8 cellular contexts compared by ENCODE assay signal in genomic region chr13:99496322-99497142, GRCh38. TPM values are rescaled to one million over a fixed set of nuclear protein-coding genes. Genes with fewer than 3 reads are reported as not detected.
DNase-seq lines count a peak whose midpoint lies in the region; ATAC-seq and TF ChIP-seq lines count a peak whose summit lies in the region.

No MANE protein-coding gene starts in this region.

- intact Hi-C loops in PC-9 (cut with micrococcal nuclease; ENCODE audit: unreplicated experiment): loop anchor here (5.0 kb wide), 1 partner anchor 486 kb away; the partner anchor contains the start of gene ZIC2
- intact Hi-C loops in right cardiac atrium (cut with DNase I): no loop called here

- CTCF ChIA-PET in PC-9 (lab: Charles Lee): no interaction called here

- peaks cover 11% of the 10 kb centered on the region for H3K79me2 ChIP-seq in PC-9 (ENCODE audit: low read depth)

- peak; percentile 57 for ATAC-seq in GM18498 (IDR thresholded peaks at IDR 0.05; ENCODE audit: unreplicated experiment)
- ATAC-seq in HG02870 (IDR thresholded peaks at IDR 0.05; ENCODE audit: unreplicated experiment): peak; percentile 49
- ATAC-seq in right cardiac atrium: peak; percentile 16 to 44
- no peak for ATAC-seq in GM18909 (IDR thresholded peaks at IDR 0.05; ENCODE audit: poor library complexity, unreplicated experiment)

- H3F3A ChIP-seq in PC-9 (ENCODE audit: insufficient read depth, low read depth): peaks cover 37% of the 10 kb centered on the region

- H2AFZ ChIP-seq in PC-9: peak overlapping the region; percentile 90

- BruUV-seq in PC-9 (replicated peaks; lab: Mats Ljungman, UMichigan): no TSS peak

- H3K9me3 ChIP-seq in PC-9 (ENCODE audit: insufficient read depth, low read depth) (no peaks in the 10 kb centered on the region), right cardiac atrium (ENCODE audit: control insufficient read depth, low read length) (no peaks in the 10 kb centered on the region)

- H4K20me1 ChIP-seq in PC-9 (ENCODE audit: insufficient read depth): no peaks in the 10 kb centered on the region

- POLR2A ChIA-PET in PC-9 (lab: Charles Lee; ENCODE audit: unreplicated experiment): interaction anchor here (0.6 to 0.7 kb wide), 4 partner anchors 36 to 524 kb away, joined by 3 to 7 read pairs (median 5); no protein-coding TSS in a partner anchor

- peak; percentile 75 to 96 for DNase-seq in PC-9
- peak; percentile 88 for DNase-seq in activated effector memory CD4-positive, alpha-beta T cell treated with anti-CD3 and anti-CD28 coated beads, Interleukin-2, amount 50 U/mL, for 16 hours
- peak; percentile 44 to 68 (median 68) for DNase-seq in right cardiac atrium
- DNase-seq in stimulated activated CD4-positive, alpha-beta T cell treated with anti-CD3 and anti-CD28 coated beads, Interleukin-1b, Interleukin-23, amount 100 ng/mL, for 4 hours (ENCODE audit: low read depth in 2 of 2): peak; percentile 9 to 51
- no peak for DNase-seq in NCI-H1417 treated with DMSO at 0.1 percent for 48 hours (lab: John Stamatoyannopoulos, UW)

- H3K9me2 ChIP-seq in PC-9 (ENCODE audit: insufficient read depth): no peaks in the 10 kb centered on the region

- H3K36me3 ChIP-seq in PC-9 (ENCODE audit: low read depth): no peaks in the 10 kb centered on the region

- H3K27ac ChIP-seq in PC-9 (peak overlapping the region; percentile 74), right cardiac atrium (ENCODE audit: low read length) (peak overlapping the region; percentile 50)

- H3K27me3 ChIP-seq in PC-9 (ENCODE audit: insufficient read depth, low read depth): no peaks in the 10 kb centered on the region
- no peaks in the 10 kb centered on the region for H3K27me3 ChIP-seq in right cardiac atrium (ENCODE audit: control insufficient read depth, insufficient read depth)

- peak overlapping the region; percentile 77 for H3K4me2 ChIP-seq in PC-9

- 60% methylated on average over 10 of the region's 10 CpGs for WGBS in right cardiac atrium

- no peak for TF ChIP-seq CTCF in PC-9 (conservative IDR thresholded peaks at IDR 0.05)

- H3K4me1 ChIP-seq in PC-9 (replicated peaks; ENCODE audit: insufficient read depth) (peaks cover 38% of the 10 kb centered on the region), right cardiac atrium (ENCODE audit: control insufficient read depth, insufficient read depth, low read length) (peaks cover 3% of the 10 kb centered on the region)

- H3K4me3 ChIP-seq in PC-9 (peak overlapping the region; percentile 58), right cardiac atrium (ENCODE audit: low read length) (peak overlapping the region; percentile 51)

RNA-seq across cellular contexts. Expression of gene TM9SF2, which starts 4.7 kb away (rescaled TPM):
- 66.5 and 87.0 TPM in 2 replicates for total RNA-seq in PC-9 (2021)
- 10 to 100 TPM; 61.1 to 71.2 (median 66.9) TPM for total RNA-seq in right cardiac atrium
- 43.7 TPM for polyA plus RNA-seq in right cardiac atrium
